ENCODE assay signal across 2 cellular contexts in the genomic region with DNA sequence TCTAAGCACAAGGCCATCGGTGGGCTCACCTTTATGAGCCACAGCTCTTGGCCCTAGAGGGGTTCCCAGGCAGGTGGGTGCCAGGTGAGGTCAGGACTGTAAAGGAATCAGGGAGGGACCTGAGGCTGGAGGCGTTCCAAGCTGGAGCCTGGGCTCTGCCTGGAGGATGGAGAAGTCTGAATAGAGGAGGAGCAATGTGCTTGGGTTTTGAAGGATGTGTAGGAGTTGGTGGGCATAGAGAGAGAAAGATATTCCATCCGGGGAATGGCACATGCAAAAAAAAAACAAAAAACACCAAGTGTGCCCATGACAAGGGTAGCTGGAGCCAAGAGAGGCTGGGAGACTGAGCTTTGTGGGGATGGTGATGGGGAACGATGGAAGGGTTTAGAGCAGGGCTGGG.
TF ChIP-seq lines count a peak whose summit lies in the region.

No MANE protein-coding gene starts in this region.

TF ChIP-seq in SK-N-SH treated with all-trans-retinoic acid at 6 μM for 48 hours, 23 proteins besides CTCF, POLR2A, EP300 and RAD21 (continued from another document):
- TF ChIP-seq, protein P1, sequence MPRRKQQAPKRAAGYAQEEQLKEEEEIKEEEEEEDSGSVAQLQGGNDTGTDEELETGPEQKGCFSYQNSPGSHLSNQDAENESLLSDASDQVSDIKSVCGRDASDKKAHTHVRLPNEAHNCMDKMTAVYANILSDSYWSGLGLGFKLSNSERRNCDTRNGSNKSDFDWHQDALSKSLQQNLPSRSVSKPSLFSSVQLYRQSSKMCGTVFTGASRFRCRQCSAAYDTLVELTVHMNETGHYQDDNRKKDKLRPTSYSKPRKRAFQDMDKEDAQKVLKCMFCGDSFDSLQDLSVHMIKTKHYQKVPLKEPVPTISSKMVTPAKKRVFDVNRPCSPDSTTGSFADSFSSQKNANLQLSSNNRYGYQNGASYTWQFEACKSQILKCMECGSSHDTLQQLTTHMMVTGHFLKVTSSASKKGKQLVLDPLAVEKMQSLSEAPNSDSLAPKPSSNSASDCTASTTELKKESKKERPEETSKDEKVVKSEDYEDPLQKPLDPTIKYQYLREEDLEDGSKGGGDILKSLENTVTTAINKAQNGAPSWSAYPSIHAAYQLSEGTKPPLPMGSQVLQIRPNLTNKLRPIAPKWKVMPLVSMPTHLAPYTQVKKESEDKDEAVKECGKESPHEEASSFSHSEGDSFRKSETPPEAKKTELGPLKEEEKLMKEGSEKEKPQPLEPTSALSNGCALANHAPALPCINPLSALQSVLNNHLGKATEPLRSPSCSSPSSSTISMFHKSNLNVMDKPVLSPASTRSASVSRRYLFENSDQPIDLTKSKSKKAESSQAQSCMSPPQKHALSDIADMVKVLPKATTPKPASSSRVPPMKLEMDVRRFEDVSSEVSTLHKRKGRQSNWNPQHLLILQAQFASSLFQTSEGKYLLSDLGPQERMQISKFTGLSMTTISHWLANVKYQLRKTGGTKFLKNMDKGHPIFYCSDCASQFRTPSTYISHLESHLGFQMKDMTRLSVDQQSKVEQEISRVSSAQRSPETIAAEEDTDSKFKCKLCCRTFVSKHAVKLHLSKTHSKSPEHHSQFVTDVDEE (CRISPR knock-in tag; IDR thresholded peaks at IDR 0.05), result no peak

TF ChIP-seq in SK-N-SH, 30 proteins besides CTCF, POLR2A, EP300 and RAD21 (continued from another document):
- TF ChIP-seq, protein P2, sequence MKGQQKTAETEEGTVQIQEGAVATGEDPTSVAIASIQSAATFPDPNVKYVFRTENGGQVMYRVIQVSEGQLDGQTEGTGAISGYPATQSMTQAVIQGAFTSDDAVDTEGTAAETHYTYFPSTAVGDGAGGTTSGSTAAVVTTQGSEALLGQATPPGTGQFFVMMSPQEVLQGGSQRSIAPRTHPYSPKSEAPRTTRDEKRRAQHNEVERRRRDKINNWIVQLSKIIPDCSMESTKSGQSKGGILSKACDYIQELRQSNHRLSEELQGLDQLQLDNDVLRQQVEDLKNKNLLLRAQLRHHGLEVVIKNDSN (IDR thresholded peaks at IDR 0.05; ENCODE audit: borderline replicate concordance, low read depth), result no peak
- TF ChIP-seq, protein P3, sequence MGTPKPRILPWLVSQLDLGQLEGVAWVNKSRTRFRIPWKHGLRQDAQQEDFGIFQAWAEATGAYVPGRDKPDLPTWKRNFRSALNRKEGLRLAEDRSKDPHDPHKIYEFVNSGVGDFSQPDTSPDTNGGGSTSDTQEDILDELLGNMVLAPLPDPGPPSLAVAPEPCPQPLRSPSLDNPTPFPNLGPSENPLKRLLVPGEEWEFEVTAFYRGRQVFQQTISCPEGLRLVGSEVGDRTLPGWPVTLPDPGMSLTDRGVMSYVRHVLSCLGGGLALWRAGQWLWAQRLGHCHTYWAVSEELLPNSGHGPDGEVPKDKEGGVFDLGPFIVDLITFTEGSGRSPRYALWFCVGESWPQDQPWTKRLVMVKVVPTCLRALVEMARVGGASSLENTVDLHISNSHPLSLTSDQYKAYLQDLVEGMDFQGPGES (IDR thresholded peaks at IDR 0.05; ENCODE audit: low read depth, low read length), result no peak
- TF ChIP-seq, protein P4, sequence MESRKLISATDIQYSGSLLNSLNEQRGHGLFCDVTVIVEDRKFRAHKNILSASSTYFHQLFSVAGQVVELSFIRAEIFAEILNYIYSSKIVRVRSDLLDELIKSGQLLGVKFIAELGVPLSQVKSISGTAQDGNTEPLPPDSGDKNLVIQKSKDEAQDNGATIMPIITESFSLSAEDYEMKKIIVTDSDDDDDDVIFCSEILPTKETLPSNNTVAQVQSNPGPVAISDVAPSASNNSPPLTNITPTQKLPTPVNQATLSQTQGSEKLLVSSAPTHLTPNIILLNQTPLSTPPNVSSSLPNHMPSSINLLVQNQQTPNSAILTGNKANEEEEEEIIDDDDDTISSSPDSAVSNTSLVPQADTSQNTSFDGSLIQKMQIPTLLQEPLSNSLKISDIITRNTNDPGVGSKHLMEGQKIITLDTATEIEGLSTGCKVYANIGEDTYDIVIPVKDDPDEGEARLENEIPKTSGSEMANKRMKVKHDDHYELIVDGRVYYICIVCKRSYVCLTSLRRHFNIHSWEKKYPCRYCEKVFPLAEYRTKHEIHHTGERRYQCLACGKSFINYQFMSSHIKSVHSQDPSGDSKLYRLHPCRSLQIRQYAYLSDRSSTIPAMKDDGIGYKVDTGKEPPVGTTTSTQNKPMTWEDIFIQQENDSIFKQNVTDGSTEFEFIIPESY (IDR thresholded peaks at IDR 0.05; ENCODE audit: borderline replicate concordance, low read depth), result no peak
- TF ChIP-seq JUND (IDR thresholded peaks at IDR 0.05) (no peak), POLR2AphosphoS5 (IDR thresholded peaks at IDR 0.05; ENCODE audit: low read depth, low read length) (no peak), GABPA (IDR thresholded peaks at IDR 0.05; ENCODE audit: low read depth) (no peak)
